In genomic region chr1:1429671-1430073, GRCh38 we compare ENCODE assay signal across 13 cellular contexts. TPM values are rescaled to one million over a fixed set of nuclear protein-coding genes. Genes with fewer than 3 reads are reported as not detected.
DNase-seq lines count a peak whose midpoint lies in the region; ATAC-seq and TF ChIP-seq lines count a peak whose summit lies in the region.
"Had no signal": no experiment of that assay in that cellular context is flagged by ENCODE, and none has a peak within 500 bp of the region (broad histone marks: within the 10 kb centered on the region; RNA-seq: fewer than 3 reads in every experiment).

No MANE protein-coding gene starts in this region.

- no peak overlapping the region for H3K4me3 ChIP-seq in mucosa of stomach (ENCODE audit: low read length)
- H3K4me3 ChIP-seq in tibial nerve: no peak overlapping the region

- no peak for TF ChIP-seq CTCF in tibial nerve (IDR thresholded peaks at IDR 0.05)

- H3K27ac ChIP-seq in epithelial cell of prostate (peak overlapping the region; percentile 50), tibial nerve (peak overlapping the region; percentile 49 to 99 (median 86))

- peaks cover 6% of the 10 kb centered on the region for H3K27me3 ChIP-seq in mucosa of stomach (ENCODE audit: control insufficient read depth, insufficient read depth, low read length)
- H3K27me3 ChIP-seq in tibial nerve: peaks cover 0 to 7% of the 10 kb centered on the region in 2 donors

- peak overlapping the region; percentile 64 for H3K9ac ChIP-seq in mucosa of stomach (ENCODE audit: low read length)

- 49 to 54% methylated on average over 6 of the region's 6 CpGs for WGBS in tibial nerve, 2 donors

- H3K4me1 ChIP-seq in mucosa of stomach (ENCODE audit: control insufficient read depth, insufficient read depth, low read length) (peaks cover 51% of the 10 kb centered on the region), tibial nerve (peaks cover 10 to 89% (median 66%) of the 10 kb centered on the region in 4 donors)

- no peak for ATAC-seq in GM19035 (IDR thresholded peaks at IDR 0.05; ENCODE audit: unreplicated experiment)
- no peak for ATAC-seq in HG03460 (IDR thresholded peaks at IDR 0.05; ENCODE audit: unreplicated experiment)

- DNase-seq in DMS53 (lab: John Stamatoyannopoulos, UW) (peak; percentile 70), DMS53 treated with DMSO at 0.1 percent for 48 hours (lab: John Stamatoyannopoulos, UW; ENCODE audit: unreplicated experiment) (no peak), epithelial cell of prostate (ENCODE audit: low read depth, low spot score) (no peak), tibial nerve (ENCODE audit: low spot score in 2 of 2) (no peak), ecto neural progenitor cell (ENCODE audit: low spot score) (no peak)
- DNase-seq: GDM1, NCI-H187 treated with DMSO at 0.1 percent for 48 hours, SIG-M5 had no signal

- H3K36me3 ChIP-seq in mucosa of stomach (ENCODE audit: control insufficient read depth, insufficient read depth, low read length) (no peaks in the 10 kb centered on the region), tibial nerve (no peaks in the 10 kb centered on the region)

- no peak for TF ChIP-seq EP300 in tibial nerve (IDR thresholded peaks at IDR 0.05)

- no peak for TF ChIP-seq POLR2A in tibial nerve (IDR thresholded peaks at IDR 0.05)

- H3K9me3 ChIP-seq in mucosa of stomach (ENCODE audit: control insufficient read depth, low read length) (no peaks in the 10 kb centered on the region), tibial nerve (no peaks in the 10 kb centered on the region)

RNA-seq across cellular contexts. Expression of gene VWA1, which starts 5.8 kb away (rescaled TPM):
- 100 to 1,000 TPM; 142 to 261 (median 161) TPM for total RNA-seq in tibial nerve

RNA-seq across cellular contexts. Expression of gene ANKRD65, which starts 8.6 kb away (rescaled TPM):
- total RNA-seq in tibial nerve: 10 to 100 TPM; 13.8 to 32.6 (median 19.4) TPM
- total RNA-seq: activated CD8-positive, alpha-beta memory T cell treated with anti-CD3 and anti-CD28 coated beads for 36 hours; HT1080 had no signal

RNA-seq across cellular contexts. Expression of gene ATAD3C, which starts 19.8 kb away (rescaled TPM):
- total RNA-seq in tibial nerve: 1 to 10 TPM in 3 of 4 donors, under 1 TPM in 1; 0.42 to 9.9 (median 3.2) TPM
- total RNA-seq: HT1080 had no signal

RNA-seq across cellular contexts. Expression of gene MRPL20, which starts 22.6 kb away (rescaled TPM):
- 100 to 1,000 TPM in 3 of 4 donors, 10 to 100 TPM in 1; 84.9 to 165 (median 139) TPM for total RNA-seq in tibial nerve

RNA-seq across cellular contexts. Expression of gene CCNL2, which starts 30.5 kb away (rescaled TPM):
- total RNA-seq in tibial nerve: 100 to 1,000 TPM; 311 to 362 (median 339) TPM
